ENCODE assay signal across 19 cellular contexts in genomic region chr2:1900736-1901135, GRCh38.
DNase-seq lines count a peak whose midpoint lies in the region; ATAC-seq, FAIRE-seq and TF ChIP-seq lines count a peak whose summit lies in the region.
"Had no signal": no experiment of that assay in that cellular context is flagged by ENCODE, and none has a peak within 500 bp of the region (broad histone marks: within the 10 kb centered on the region; RNA-seq: fewer than 3 reads in every experiment).

No MANE protein-coding gene starts in this region.

- no peak for TF ChIP-seq RAD21 in K562 (CRISPR knock-in tag; conservative IDR thresholded peaks at IDR 0.05 in 1 of 2, IDR thresholded peaks at IDR 0.05 in 1 of 2)

- no peaks in the 10 kb centered on the region for H3K36me3 ChIP-seq in DND-41 (ENCODE audit: insufficient read depth, low read length)
- no peaks in the 10 kb centered on the region for H3K36me3 ChIP-seq in K562 (ENCODE audit: control insufficient read depth, insufficient read depth, low read length)
- H3K36me3 ChIP-seq in adrenal gland (replicated peaks in 1 of 2) = no peaks in the 10 kb centered on the region
- H3K36me3 ChIP-seq: Peyer's patch, spleen, suprapubic skin had no signal

- H3K4me2 ChIP-seq in DND-41 (ENCODE audit: insufficient read depth, low read length) = no peak overlapping the region
- no peak overlapping the region for H3K4me2 ChIP-seq in K562 (ENCODE audit: insufficient read depth, low read length)

- H3K79me2 ChIP-seq in DND-41 (ENCODE audit: insufficient read depth, low read length) (no peaks in the 10 kb centered on the region), K562 (ENCODE audit: control insufficient read depth, insufficient read depth, low read length) (no peaks in the 10 kb centered on the region)

- H3K27me3 ChIP-seq in DND-41 (ENCODE audit: insufficient read depth, low read length, poor library complexity) (peaks cover 8% of the 10 kb centered on the region), K562 (ENCODE audit: control insufficient read depth in 2 of 2, insufficient read depth in 2 of 2, low read length in 2 of 2) (peaks cover 0 to 16% of the 10 kb centered on the region in 2 experiments; a peak in 2 of 5 replicates), adrenal gland (no peaks in the 10 kb centered on the region)
- H3K27me3 ChIP-seq: Peyer's patch, suprapubic skin had no signal

- intact Hi-C loops in K562 (cut with micrococcal nuclease) = no loop called here
- intact Hi-C loops in adrenal gland (cut with DNase I) = no loop called here

- in situ Hi-C loops in K562 (cut with MboI) = no loop called here

- TF ChIP-seq POLR2A in K562 (conservative IDR thresholded peaks at IDR 0.05) (no peak), adrenal gland (IDR thresholded peaks at IDR 0.05) (no peak)

- no peak for FAIRE-seq in K562 (lab: Jason Lieb, UNC)

- H3K4me3 ChIP-seq in DND-41 (ENCODE audit: low read depth in 1 of 2, low read length in 2 of 2) = no peak overlapping the region
- H3K4me3 ChIP-seq in K562 = no peak overlapping the region
- H3K4me3 ChIP-seq in adrenal gland = no peak overlapping the region
- H3K4me3 ChIP-seq: Peyer's patch, spleen, suprapubic skin had no signal

- no TSS peak for BruUV-seq in K562 (replicated peaks; lab: Mats Ljungman, UMichigan)

- POLR2A ChIA-PET in HEK293T (lab: Yijun Ruan, JAX) = no interaction called here
- POLR2A ChIA-PET in K562 (lab: Yijun Ruan, JAX) = interaction anchor here (0.6 kb wide), 2 partner anchors 73 to 108 kb away, joined by 3 read pairs; no protein-coding TSS in a partner anchor

- H3K4me1 ChIP-seq in DND-41 (ENCODE audit: insufficient read depth, low read length) (no peaks in the 10 kb centered on the region), K562 (replicated peaks in 1 of 2; ENCODE audit: control insufficient read depth in 2 of 2, insufficient read depth in 2 of 2, low read length in 2 of 2) (no peaks in the 10 kb centered on the region), adrenal gland (replicated peaks in 1 of 2) (no peaks in the 10 kb centered on the region)
- H3K4me1 ChIP-seq: Caco-2, Peyer's patch, spleen, suprapubic skin had no signal

- CTCF ChIA-PET in HEK293T (lab: Yijun Ruan, JAX) = no interaction called here
- CTCF ChIA-PET in K562 (lab: Yijun Ruan, JAX; ENCODE audit: low intra/inter-chr PET ratio) = no interaction called here

- TF ChIP-seq CTCF in DND-41 (IDR thresholded peaks at IDR 0.05; ENCODE audit: borderline replicate concordance, extremely low read depth, low read length, poor library complexity, severe bottlenecking) (peak; percentile 20), K562 (IDR thresholded peaks at IDR 0.05 in 2 of 3, conservative IDR thresholded peaks at IDR 0.05 in 1 of 3; ENCODE audit: insufficient read depth in 2 of 3, low read depth in 1 of 3, low read length in 3 of 3) (peak in 2 of 3 experiments; percentile 26 to 72; a peak in 3 of 6 replicates), adrenal gland (IDR thresholded peaks at IDR 0.05) (no peak)

- WGBS in K562 (ENCODE audit: insufficient coverage, low coverage, missing lambda C conversion rate) = 2% methylated on average over 12 of the region's 12 CpGs
- WGBS in adrenal gland, 4 donors = 62 to 70% (median 64%) methylated on average over 8 to 12 of the region's 12 CpGs

- no peak overlapping the region for H2AFZ ChIP-seq in DND-41 (ENCODE audit: low read depth, low read length)
- no peak overlapping the region for H2AFZ ChIP-seq in K562 (ENCODE audit: low read depth, low read length)

- TF ChIP-seq EP300 in K562 (IDR thresholded peaks at IDR 0.05; ENCODE audit: low read length) = no peak

- H3K9me1 ChIP-seq in K562 (ENCODE audit: control insufficient read depth, insufficient read depth, low read length) = no peaks in the 10 kb centered on the region

- H3K9ac ChIP-seq in DND-41 (ENCODE audit: low read depth, low read length) (no peak overlapping the region), K562 (ENCODE audit: insufficient read depth in 1 of 2, low read depth in 2 of 2, low read length in 2 of 2) (no peak overlapping the region)

- H3K9me3 ChIP-seq in DND-41 (ENCODE audit: insufficient read depth, low read length, severe bottlenecking) (no peaks in the 10 kb centered on the region), K562 (replicated peaks; ENCODE audit: control insufficient read depth, insufficient read depth, low read depth, low read length) (no peaks in the 10 kb centered on the region), adrenal gland (replicated peaks in 1 of 3) (no peaks in the 10 kb centered on the region)
- H3K9me3 ChIP-seq: Caco-2, Peyer's patch, spleen, suprapubic skin had no signal

- ATAC-seq in DND-41 (ENCODE audit: insufficient read depth, low read depth) = no peak
- 0 out of 3 replicates have a peak, but pooled peaks have one; percentile 44 for ATAC-seq in K562
- ATAC-seq in GM19023 (IDR thresholded peaks at IDR 0.05; ENCODE audit: unreplicated experiment) = no peak
- ATAC-seq: activated CD4-positive, alpha-beta T cell treated with anti-CD3 and anti-CD28 coated beads for 36 hours; activated CD8-positive, alpha-beta memory T cell treated with anti-CD3 and anti-CD28 coated beads, Interleukin-2, amount 10 ng/mL, durations not matched to agents 7 days and 5 days; natural killer cell had no signal

- H3K27ac ChIP-seq in DND-41 (ENCODE audit: low read length) (no peak overlapping the region), K562 (ENCODE audit: extremely low read depth, low read depth, low read length) (no peak overlapping the region), adrenal gland (no peak overlapping the region)
- H3K27ac ChIP-seq: Peyer's patch, spleen, suprapubic skin had no signal

- DNase-seq in DND-41 (no peak), HEK293T (ENCODE audit: extremely low spot score) (peak; percentile 27), K562 (ENCODE audit: extremely low read depth in 1 of 4, low spot score in 3 of 4) (no peak), left kidney (ENCODE audit: low read depth, low spot score) (peak; percentile 23), adrenal gland (no peak)
- DNase-seq in stimulated activated CD4-positive, alpha-beta T cell treated with anti-CD3 and anti-CD28 coated beads, Interleukin-2, amount 100 ng/mL, for 24 hours = no peak
- DNase-seq: activated CD4-positive, alpha-beta T cell treated with anti-CD3 and anti-CD28 coated beads for 36 hours; activated CD8-positive, alpha-beta memory T cell treated with anti-CD3 and anti-CD28 coated beads, Interleukin-2, amount 10 ng/mL, durations not matched to agents 7 days and 5 days; activated effector memory CD4-positive, alpha-beta T cell treated with anti-CD3 and anti-CD28 coated beads, Interleukin-2, amount 50 U/mL, for 16 hours; AML-193; Caco-2; GDM1; natural killer cell; NCI-H2029; NCI-H774; Peyer's patch; spleen had no signal

- H4K20me1 ChIP-seq in DND-41 (ENCODE audit: insufficient read depth, low read length) = no peaks in the 10 kb centered on the region
- no peaks in the 10 kb centered on the region for H4K20me1 ChIP-seq in K562 (replicated peaks; ENCODE audit: control insufficient read depth, insufficient read depth, low read length)

TF ChIP-seq in HEK293T, 16 proteins besides CTCF, POLR2A, EP300 and RAD21:
- no peak for TF ChIP-seq BHLHE40 (IDR thresholded peaks at IDR 0.05; ENCODE audit: borderline replicate concordance)
- no peak for TF ChIP-seq TARDBP (IDR thresholded peaks at IDR 0.05)
- no peak for TF ChIP-seq SP1 (IDR thresholded peaks at IDR 0.05)
- no peak for TF ChIP-seq HDGF (IDR thresholded peaks at IDR 0.05; ENCODE audit: borderline replicate concordance)
- TF ChIP-seq PKNOX1 (IDR thresholded peaks at IDR 0.05) = no peak
- no peak for TF ChIP-seq CTBP1 (IDR thresholded peaks at IDR 0.05; ENCODE audit: borderline replicate concordance)
- TF ChIP-seq FOXM1 (IDR thresholded peaks at IDR 0.05; ENCODE audit: borderline replicate concordance) = no peak
- no peak for TF ChIP-seq FOXA1 (IDR thresholded peaks at IDR 0.05)
- no peak for TF ChIP-seq LEF1 (IDR thresholded peaks at IDR 0.05; ENCODE audit: borderline replicate concordance)
- no peak for TF ChIP-seq NFRKB (IDR thresholded peaks at IDR 0.05)

TF ChIP-seq in K562, 482 proteins besides CTCF, POLR2A, EP300 and RAD21:
- no peak for TF ChIP-seq PRMT5 (CRISPR knock-in tag; IDR thresholded peaks at IDR 0.05)
- TF ChIP-seq NFYB (IDR thresholded peaks at IDR 0.05; ENCODE audit: extremely low read depth, insufficient read length) = no peak
- no peak for TF ChIP-seq JUNB (CRISPR knock-in tag; conservative IDR thresholded peaks at IDR 0.05)
- TF ChIP-seq, protein P1, sequence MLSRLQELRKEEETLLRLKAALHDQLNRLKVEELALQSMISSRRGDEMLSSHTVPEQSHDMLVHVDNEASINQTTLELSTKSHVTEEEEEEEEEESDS (CRISPR knock-in tag; IDR thresholded peaks at IDR 0.05) = no peak
- TF ChIP-seq TAF15 (IDR thresholded peaks at IDR 0.05; ENCODE audit: low read depth, low read length) = no peak
- TF ChIP-seq KAT2B (IDR thresholded peaks at IDR 0.05; ENCODE audit: low read depth, low read length) = no peak
- TF ChIP-seq USF1 (CRISPR knock-in tag; IDR thresholded peaks at IDR 0.05) = no peak
- no peak for TF ChIP-seq MYBL2 (IDR thresholded peaks at IDR 0.05; ENCODE audit: low read depth)
- TF ChIP-seq MYBL2 (CRISPR knock-in tag; IDR thresholded peaks at IDR 0.05; ENCODE audit: borderline replicate concordance) = no peak
- TF ChIP-seq DMBX1 (CRISPR knock-in tag; IDR thresholded peaks at IDR 0.05; ENCODE audit: borderline replicate concordance) = no peak
- TF ChIP-seq E2F4 (CRISPR knock-in tag; IDR thresholded peaks at IDR 0.05; ENCODE audit: low read depth) = no peak

Comparison
In these comparisons a context has a peak if more than half of its experiments do, and no peak if none do; other contexts are left out.
1. DNase-seq: peak in HEK293T (single experiment) and left kidney (single experiment); none in DND-41 (single experiment), K562 (0 of 4), adrenal gland (0 of 7) and stimulated activated CD4-positive, alpha-beta T cell treated with anti-CD3 and anti-CD28 coated beads, Interleukin-2, amount 100 ng/mL, for 24 hours (0 of 2).
2. CTCF ChIP-seq: peak in DND-41 (single experiment) and K562 (2 of 3); none in adrenal gland (0 of 6).